Comparison of ENCODE assay signal across 1 cellular context in genomic region chr22:31588970-31589675, GRCh38.
TF ChIP-seq lines count a peak whose summit lies in the region.

No MANE protein-coding gene starts in this region.

TF ChIP-seq in HepG2, 621 proteins besides CTCF, POLR2A, EP300 and RAD21 (continued from another document and continues in another):
- TF ChIP-seq CERS6 (CRISPR knock-in tag; IDR thresholded peaks at IDR 0.05): no peak
- TF ChIP-seq ZNF407 (CRISPR knock-in tag; IDR thresholded peaks at IDR 0.05; ENCODE audit: not compliant biosample characterization): no peak
- peak; percentile 62 for TF ChIP-seq TEAD3 (CRISPR knock-in tag; optimal IDR thresholded peaks at IDR 0.05; ENCODE audit: borderline replicate concordance)
- TF ChIP-seq ZNF282 (IDR thresholded peaks at IDR 0.05; ENCODE audit: partially characterized antibody): no peak
- TF ChIP-seq SSRP1 (CRISPR knock-in tag; IDR thresholded peaks at IDR 0.05): no peak
- TF ChIP-seq MXD3 (CRISPR knock-in tag; IDR thresholded peaks at IDR 0.05): no peak
- no peak for TF ChIP-seq SMC3 (IDR thresholded peaks at IDR 0.05; ENCODE audit: low read length)
- TF ChIP-seq FOXO4 (CRISPR knock-in tag; conservative IDR thresholded peaks at IDR 0.05): no peak
- no peak for TF ChIP-seq PCBP2 (optimal IDR thresholded peaks at IDR 0.05; ENCODE audit: low read depth, low read length, poor library complexity, severe bottlenecking)
- TF ChIP-seq ZIK1 (CRISPR knock-in tag; IDR thresholded peaks at IDR 0.05; ENCODE audit: borderline replicate concordance, low read depth): no peak
- no peak for TF ChIP-seq SALL2 (CRISPR knock-in tag; IDR thresholded peaks at IDR 0.05)
- no peak for TF ChIP-seq ZNF337 (CRISPR knock-in tag; IDR thresholded peaks at IDR 0.05; ENCODE audit: borderline replicate concordance, low read depth)
- TF ChIP-seq CREB3 (CRISPR knock-in tag; IDR thresholded peaks at IDR 0.05): no peak
- TF ChIP-seq ZSCAN25 (CRISPR knock-in tag; IDR thresholded peaks at IDR 0.05): no peak
- TF ChIP-seq ZNF746 (CRISPR knock-in tag; IDR thresholded peaks at IDR 0.05): no peak
- TF ChIP-seq ZMYM2 (CRISPR knock-in tag; IDR thresholded peaks at IDR 0.05): no peak
- peak; percentile 62; the same call in 1 of the 2 replicates for TF ChIP-seq ZKSCAN8 (CRISPR knock-in tag; IDR thresholded peaks at IDR 0.05; ENCODE audit: borderline replicate concordance)
- no peak for TF ChIP-seq SRF (IDR thresholded peaks at IDR 0.05; ENCODE audit: low read depth, low read length)
- no peak for TF ChIP-seq TGIF2 (CRISPR knock-in tag; IDR thresholded peaks at IDR 0.05)
- TF ChIP-seq ZNF432 (CRISPR knock-in tag; IDR thresholded peaks at IDR 0.05; ENCODE audit: borderline replicate concordance): no peak
- 0 out of 2 replicates have a peak, but pooled peaks have one; percentile 25 for TF ChIP-seq MIER3 (CRISPR knock-in tag; IDR thresholded peaks at IDR 0.05; ENCODE audit: borderline replicate concordance)
- no peak; the same call in 1 of the 2 replicates for TF ChIP-seq PATZ1 (CRISPR knock-in tag; IDR thresholded peaks at IDR 0.05)
- TF ChIP-seq TFDP2 (CRISPR knock-in tag; IDR thresholded peaks at IDR 0.05): 0 out of 2 replicates have a peak, but pooled peaks have one; percentile 40
- TF ChIP-seq EEA1 (CRISPR knock-in tag; IDR thresholded peaks at IDR 0.05; ENCODE audit: borderline replicate concordance): no peak
- TF ChIP-seq PRDM10 (CRISPR knock-in tag; IDR thresholded peaks at IDR 0.05; ENCODE audit: low read depth): 0 out of 2 replicates have a peak, but pooled peaks have one; percentile 27
- TF ChIP-seq FOXP4 (CRISPR knock-in tag; IDR thresholded peaks at IDR 0.05): 0 out of 2 replicates have a peak, but pooled peaks have one; percentile 21
- no peak for TF ChIP-seq HES4 (CRISPR knock-in tag; IDR thresholded peaks at IDR 0.05; ENCODE audit: borderline replicate concordance)
- no peak for TF ChIP-seq CBX2 (IDR thresholded peaks at IDR 0.05; ENCODE audit: low read depth, low read length)
- no peak for TF ChIP-seq CBX2 (CRISPR knock-in tag; IDR thresholded peaks at IDR 0.05; ENCODE audit: low read depth)
